ENCODE assay signal across 1 cellular context in the genomic region with DNA sequence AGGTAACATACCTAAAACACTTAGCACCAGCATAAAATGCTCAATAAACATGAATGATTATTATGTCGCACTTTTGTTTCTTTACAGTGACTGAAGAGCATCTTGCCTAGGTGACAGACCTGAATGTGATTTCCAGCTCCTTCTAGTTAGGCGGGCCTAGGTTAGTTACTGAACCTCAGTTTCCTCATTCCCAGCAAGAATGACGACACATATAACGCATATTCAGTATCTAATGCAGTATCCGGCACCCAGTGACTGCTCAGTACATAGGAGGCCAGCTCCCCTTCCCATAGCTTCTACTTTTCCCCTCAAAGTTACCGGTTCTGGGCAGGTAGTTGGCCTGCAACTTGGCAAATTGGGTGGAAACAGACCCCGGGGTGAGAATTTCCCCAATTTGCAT.
TF ChIP-seq lines count a peak whose summit lies in the region.

No MANE protein-coding gene starts in this region.

TF ChIP-seq in endothelial cell of umbilical vein, 7 proteins besides CTCF, POLR2A, EP300 and RAD21 (continued from another document):
- no peak for TF ChIP-seq MYC (IDR thresholded peaks at IDR 0.05; ENCODE audit: low read depth, low read length)
